ENCODE assay signal across 12 cellular contexts in genomic region chr6:37239511-37239910, GRCh38. TPM values are rescaled to one million over a fixed set of nuclear protein-coding genes. Genes with fewer than 3 reads are reported as not detected.
DNase-seq lines count a peak whose midpoint lies in the region; ATAC-seq, FAIRE-seq and TF ChIP-seq lines count a peak whose summit lies in the region.
"Had no signal": no experiment of that assay in that cellular context is flagged by ENCODE, and none has a peak within 500 bp of the region (broad histone marks: within the 10 kb centered on the region; RNA-seq: fewer than 3 reads in every experiment).

No MANE protein-coding gene starts in this region.

- no peak for TF ChIP-seq POLR2A in upper lobe of left lung (IDR thresholded peaks at IDR 0.05)

- H3K27me3 ChIP-seq in bronchial epithelial cell (ENCODE audit: control insufficient read depth, insufficient read depth, low read length) (no peaks in the 10 kb centered on the region), upper lobe of left lung (no peaks in the 10 kb centered on the region), dorsolateral prefrontal cortex (no peaks in the 10 kb centered on the region)

- 100% methylated on average over 1 of the region's 3 CpGs for WGBS in mesodermal cell (ENCODE audit: insufficient coverage in 2 of 2), 2 experiments
- WGBS in upper lobe of left lung, 2 donors, result 68 to 86% methylated on average over 3 of the region's 3 CpGs

- no peak for FAIRE-seq in bronchial epithelial cell (lab: Jason Lieb, UNC)

- H3K4me1 ChIP-seq in mesodermal cell (ENCODE audit: control insufficient read depth, insufficient read depth, low read length, poor library complexity, severe bottlenecking) (peaks cover 34% of the 10 kb centered on the region), upper lobe of left lung (peaks cover 7 to 29% (median 25%) of the 10 kb centered on the region in 4 donors)

- DNase-seq in Right ventricle myocardium superior, result no peak
- DNase-seq in Right ventricle myocardium inferior (ENCODE audit: missing footprints), result no peak
- DNase-seq in bronchial epithelial cell (ENCODE audit: low read depth), result peak; percentile 44
- no peak for DNase-seq in upper lobe of left lung
- no peak for DNase-seq in NCI-H2196 treated with DMSO at 0.1 percent for 48 hours (lab: John Stamatoyannopoulos, UW; ENCODE audit: unreplicated experiment)
- DNase-seq in dorsolateral prefrontal cortex, result no peak
- DNase-seq: activated B cell treated with CpG ODN at 0.5 μM for 24 hours; effector CD8-positive, alpha-beta T cell; NCI-H526 treated with DMSO at 0.1 percent for 48 hours had no signal

- no peak for TF ChIP-seq EP300 in upper lobe of left lung (IDR thresholded peaks at IDR 0.05)

- H3K9me3 ChIP-seq in mesodermal cell (ENCODE audit: control insufficient read depth, low read length) (peaks cover 4% of the 10 kb centered on the region), upper lobe of left lung (no peaks in the 10 kb centered on the region)

- ATAC-seq in Right ventricle myocardium superior (ENCODE audit: poor library complexity) (peak; percentile 21), Right ventricle myocardium inferior (no peak), upper lobe of left lung (ENCODE audit: low FRiP score in 2 of 2) (no peak), HG03520 (IDR thresholded peaks at IDR 0.05; ENCODE audit: unreplicated experiment) (no peak)
- ATAC-seq: GM23338 had no signal

- intact Hi-C loops in Right ventricle myocardium superior (cut with DNase I) (no loop called here), Right ventricle myocardium inferior (cut with DNase I) (no loop called here), dorsolateral prefrontal cortex (cut with DNase I) (no loop called here)

- no peak overlapping the region for H3K4me3 ChIP-seq in bronchial epithelial cell (ENCODE audit: low read depth, low read length)
- no peak overlapping the region for H3K4me3 ChIP-seq in mesodermal cell (ENCODE audit: extremely low read depth, insufficient read depth, low read length, poor library complexity, severe bottlenecking)
- H3K4me3 ChIP-seq in upper lobe of left lung, result no peak overlapping the region
- H3K4me3 ChIP-seq in dorsolateral prefrontal cortex, result no peak overlapping the region
- H3K4me3 ChIP-seq: GM23338 had no signal

- H3K36me3 ChIP-seq in bronchial epithelial cell (ENCODE audit: control insufficient read depth, insufficient read depth, low read length), result no peaks in the 10 kb centered on the region
- H3K36me3 ChIP-seq in mesodermal cell (ENCODE audit: control insufficient read depth, insufficient read depth, low read length), result no peaks in the 10 kb centered on the region
- no peaks in the 10 kb centered on the region for H3K36me3 ChIP-seq in upper lobe of left lung

- H3K27ac ChIP-seq in mesodermal cell (ENCODE audit: low read depth, low read length, severe bottlenecking), result peak overlapping the region; percentile 71
- peak overlapping the region in 3 of 4 donors; percentile 47 to 59 (median 50) for H3K27ac ChIP-seq in upper lobe of left lung
- H3K27ac ChIP-seq in dorsolateral prefrontal cortex, result peak overlapping the region in 6 of 59 donors; percentile 6 to 55 (median 11)

- no peak for TF ChIP-seq CTCF in bronchial epithelial cell (IDR thresholded peaks at IDR 0.05; ENCODE audit: insufficient read depth, low read length, severe bottlenecking)
- no peak for TF ChIP-seq CTCF in upper lobe of left lung (IDR thresholded peaks at IDR 0.05)
- no peak for TF ChIP-seq CTCF in dorsolateral prefrontal cortex (IDR thresholded peaks at IDR 0.05 in 54 of 56, conservative IDR thresholded peaks at IDR 0.05 in 2 of 56; ENCODE audit: low read depth in 1 of 56, partially characterized antibody in 56 of 56)

RNA-seq across cellular contexts. Expression of gene TBC1D22B, which starts 18.1 kb away (rescaled TPM):
- 5.6 TPM for total RNA-seq in Right ventricle myocardium superior
- total RNA-seq in Right ventricle myocardium inferior, result 6.3 TPM
- 4.7 and 6.7 TPM in 2 replicates for total RNA-seq in bronchial epithelial cell
- polyA plus RNA-seq in mesodermal cell (2013, experiment 1 of 2), result 11.2 TPM
- polyA plus RNA-seq in mesodermal cell (2013, experiment 2 of 2), result 9.9 TPM
- total RNA-seq in upper lobe of left lung, result 10 to 100 TPM in 5 of 6 donors, 1 to 10 TPM in 1; 10.0 to 17.8 (median 10.9) TPM
- 10 to 100 TPM in 115 of 120 experiments, 1 to 10 TPM in 5; 8.8 to 17.7 (median 12.6) TPM for total RNA-seq in dorsolateral prefrontal cortex

RNA-seq across cellular contexts. Expression of gene TMEM217, which starts 18.4 kb away (rescaled TPM):
- total RNA-seq in Right ventricle myocardium superior (not detected), Right ventricle myocardium inferior (0.30 TPM), bronchial epithelial cell (0.26 and 0.38 TPM in 2 replicates), upper lobe of left lung (1 to 10 TPM in 4 of 6 donors, under 1 TPM in 2; 0.67 to 3.4 (median 1.1) TPM), dorsolateral prefrontal cortex (1 to 10 TPM in 67 of 120 experiments, under 1 TPM in 43, not detected in 10; 0.29 to 4.3 (median 1.2) TPM)
- polyA plus RNA-seq in mesodermal cell (2013, experiment 1 of 2), result 0.92 TPM
- polyA plus RNA-seq in mesodermal cell (2013, experiment 2 of 2), result 1.2 TPM
- total RNA-seq: GM23338 had no signal
